ENCODE assay signal across 7 cellular contexts in the genomic region with DNA sequence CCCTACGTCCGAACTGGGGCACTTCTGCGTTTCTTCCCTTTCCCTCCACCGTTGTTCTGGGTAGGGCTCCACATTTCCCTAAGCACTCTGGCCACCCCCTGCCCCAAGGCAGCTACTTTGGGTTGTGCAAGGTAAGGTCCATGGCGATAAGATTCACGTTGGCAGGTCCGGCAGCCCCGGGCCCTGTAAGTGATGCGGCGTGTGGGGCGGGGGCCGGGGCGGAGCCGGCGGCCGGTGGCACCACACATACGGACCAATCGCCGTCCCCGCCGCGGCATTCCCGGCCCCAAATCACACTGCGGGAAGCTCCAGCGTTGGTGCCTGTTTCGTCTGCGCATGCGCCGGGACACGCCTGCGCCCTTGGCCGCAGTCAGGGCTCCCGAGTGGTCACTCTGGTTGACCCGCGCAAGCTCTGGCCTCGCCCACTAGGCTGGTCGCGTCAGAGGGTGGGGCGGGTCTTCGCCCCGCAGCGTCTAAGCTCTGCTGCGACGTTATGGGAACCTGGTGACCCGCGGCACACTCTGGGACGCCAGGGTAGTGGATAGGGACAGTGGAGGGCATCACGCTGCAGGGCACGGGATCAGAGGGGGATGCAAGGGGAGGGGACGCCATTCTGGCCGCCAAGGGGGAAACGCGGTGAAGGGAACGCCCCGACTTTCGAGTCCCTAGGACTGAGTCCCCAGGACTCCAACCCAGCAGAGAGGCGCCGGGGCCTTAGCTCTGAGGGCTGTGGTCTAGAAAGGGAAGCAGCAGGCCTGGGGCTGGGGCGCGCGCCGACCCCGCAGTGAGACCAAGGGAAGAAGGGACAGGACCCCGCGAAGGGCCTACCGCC. TPM values are rescaled to one million over a fixed set of nuclear protein-coding genes. Genes with fewer than 3 reads are reported as not detected.
DNase-seq lines count a peak whose midpoint lies in the region; TF ChIP-seq lines count a peak whose summit lies in the region.

No MANE protein-coding gene starts in this region.

- no peak for TF ChIP-seq POLR2A in NB4 (IDR thresholded peaks at IDR 0.05; ENCODE audit: extremely low read depth, insufficient read length)

- POLR2A ChIA-PET in MCF 10A (lab: Yijun Ruan, JAX) = interaction anchor here (0.6 to 5.0 kb wide), 14 partner anchors 9 to 317 kb away, joined by 3 to 26 read pairs (median 5); partner anchors contain the start of genes FADS2, FEN1 and TMEM258

- H3K36me3 Mint-ChIP-seq in MCF 10A (ENCODE audit: insufficient read depth, unreplicated experiment) = peaks cover 27% of the 10 kb centered on the region

- no TSS peak for BruUV-seq in MCF 10A (replicated peaks; lab: Mats Ljungman, UMichigan)

- DNase-seq in GM12864 (ENCODE audit: low read depth) (peak; percentile 69), HFF-Myc (ENCODE audit: extremely low read depth, low read depth) (peak; percentile 79), NB4 (ENCODE audit: low read depth) (peak; percentile 88), SKM-1 (lab: John Stamatoyannopoulos, UW; ENCODE audit: unreplicated experiment) (peak; percentile 34), MCF 10A (ENCODE audit: unreplicated experiment) (peak; percentile 85), iPS DF 19.7 (ENCODE audit: low read depth, low spot score) (peak; percentile 91)

- no peaks in the 10 kb centered on the region for H3K27me3 ChIP-seq in rectal smooth muscle tissue (ENCODE audit: control insufficient read depth, insufficient read depth, low read length)

- peaks cover 24% of the 10 kb centered on the region for H3K4me1 Mint-ChIP-seq in MCF 10A (ENCODE audit: insufficient read depth, unreplicated experiment)

- H3K27ac Mint-ChIP-seq in MCF 10A (ENCODE audit: low read depth, unreplicated experiment) = peak overlapping the region; percentile 93

- no peaks in the 10 kb centered on the region for H3K9me3 Mint-ChIP-seq in MCF 10A (ENCODE audit: unreplicated experiment)

- intact Hi-C loops in MCF 10A (cut with micrococcal nuclease) = no loop called here

- H3K9ac ChIP-seq in rectal smooth muscle tissue (ENCODE audit: low read length) = peak overlapping the region; percentile 76

- peaks cover 5% of the 10 kb centered on the region for H3K36me3 ChIP-seq in rectal smooth muscle tissue (ENCODE audit: control insufficient read depth, insufficient read depth, low read length)

- H3K27ac ChIP-seq in rectal smooth muscle tissue (ENCODE audit: low read depth, low read length) = peak overlapping the region; percentile 88

- H3K4me3 Mint-ChIP-seq in MCF 10A (ENCODE audit: unreplicated experiment) = peak overlapping the region; percentile 93

- TF ChIP-seq CTCF in GM12864 (IDR thresholded peaks at IDR 0.05; ENCODE audit: low read depth, low read length, missing control alignments) (no peak), HFF-Myc (IDR thresholded peaks at IDR 0.05; ENCODE audit: low read depth, low read length, missing control alignments) (no peak), NB4 (IDR thresholded peaks at IDR 0.05; ENCODE audit: low read depth, low read length) (no peak), MCF 10A (IDR thresholded peaks at IDR 0.05; ENCODE audit: unreplicated experiment) (no peak)

- H3K4me1 ChIP-seq in rectal smooth muscle tissue (ENCODE audit: control insufficient read depth, insufficient read depth, low read length) = peaks cover 8% of the 10 kb centered on the region

- H3K27me3 Mint-ChIP-seq in MCF 10A (ENCODE audit: insufficient read depth, unreplicated experiment) = no peaks in the 10 kb centered on the region

- CTCF ChIA-PET in MCF 10A (lab: Yijun Ruan, JAX) = interaction anchor here (0.6 to 2.8 kb wide), 14 partner anchors 13 to 386 kb away, joined by 3 to 13 read pairs (median 4); partner anchors contain the start of gene FADS2

- H3K4me3 ChIP-seq in GM12864 (ENCODE audit: low read depth, low read length) (peak overlapping the region; percentile 84), HFF-Myc (replicated peaks; ENCODE audit: low read depth, low read length) (peak overlapping the region; percentile 66), NB4 (ENCODE audit: low read depth, low read length) (peak overlapping the region; percentile 72), rectal smooth muscle tissue (ENCODE audit: low read length) (peak overlapping the region; percentile 94)

RNA-seq across cellular contexts. Expression of gene FADS1, which starts 1.6 kb away (rescaled TPM):
- 24.2 and 27.5 TPM in 2 replicates for total RNA-seq in MCF 10A (2022)

RNA-seq across cellular contexts. Expression of gene FADS2, which starts 12.9 kb away (rescaled TPM):
- 7.5 and 20.6 TPM in 2 replicates for total RNA-seq in MCF 10A (2022)

RNA-seq across cellular contexts. Expression of gene FEN1, which starts 22.5 kb away (rescaled TPM):
- 19.9 and 21.5 TPM in 2 replicates for total RNA-seq in MCF 10A (2022)

RNA-seq across cellular contexts. Expression of gene TMEM258, which starts 22.8 kb away (rescaled TPM):
- 184 and 300 TPM in 2 replicates for total RNA-seq in MCF 10A (2022)

Comparison
In these comparisons a context has a peak if more than half of its experiments do, and no peak if none do; other contexts are left out.
1. Peak in every context shown above with its lines: DNase-seq, H3K4me3 ChIP-seq and H3K27ac ChIP-seq.
2. DNase-seq: peak in every context shown above with its lines; median percentile 91 in iPS DF 19.7; 88 in NB4; 85 in MCF 10A; 79 in HFF-Myc; 69 in GM12864; 34 in SKM-1.